2 cellular contexts compared by ENCODE assay signal in genomic region chr1:45043094-45043493, GRCh38.
TF ChIP-seq lines count a peak whose summit lies in the region.

No MANE protein-coding gene starts in this region.

TF ChIP-seq in GM23338, 12 proteins besides CTCF, POLR2A, EP300 and RAD21:
- TF ChIP-seq ETS1 (IDR thresholded peaks at IDR 0.05) (no peak), EZH2 (IDR thresholded peaks at IDR 0.05; ENCODE audit: low read depth, unreplicated experiment) (no peak), CREB1 (CRISPR knock-in tag; IDR thresholded peaks at IDR 0.05; ENCODE audit: low read depth) (no peak), STAT1 (IDR thresholded peaks at IDR 0.05; ENCODE audit: unreplicated experiment) (no peak), POLR2AphosphoS5 (IDR thresholded peaks at IDR 0.05; ENCODE audit: low read depth) (no peak), ZNF114 (CRISPR knock-in tag; IDR thresholded peaks at IDR 0.05) (no peak), REST (IDR thresholded peaks at IDR 0.05; ENCODE audit: unreplicated experiment) (no peak), NANOG (IDR thresholded peaks at IDR 0.05; ENCODE audit: borderline replicate concordance) (no peak), EZH2phosphoT487 (IDR thresholded peaks at IDR 0.05; ENCODE audit: unreplicated experiment) (no peak), ZNF462 (CRISPR knock-in tag; IDR thresholded peaks at IDR 0.05) (no peak), ZNF331 (CRISPR knock-in tag; IDR thresholded peaks at IDR 0.05; ENCODE audit: low read depth) (no peak), JUNB (IDR thresholded peaks at IDR 0.05; ENCODE audit: unreplicated experiment) (no peak)

TF ChIP-seq in H1, 55 proteins besides CTCF, POLR2A, EP300 and RAD21:
- TF ChIP-seq TAF1 (IDR thresholded peaks at IDR 0.05; ENCODE audit: low read depth, low read length) (no peak), RFX5 (IDR thresholded peaks at IDR 0.05; ENCODE audit: borderline replicate concordance, low read depth, low read length) (no peak), SP2 (IDR thresholded peaks at IDR 0.05; ENCODE audit: low read length) (no peak), ASH2L (IDR thresholded peaks at IDR 0.05; ENCODE audit: low read length) (no peak), BACH1 (IDR thresholded peaks at IDR 0.05; ENCODE audit: low read length) (no peak)
